In genomic region chr10:3835770-3836169, GRCh38 we compare ENCODE assay signal across 12 cellular contexts. TPM values are rescaled to one million over a fixed set of nuclear protein-coding genes. Genes with fewer than 3 reads are reported as not detected.
A peak's percentile ranks its signal among the peaks of the same experiment; 100 is the strongest.
DNase-seq lines count a peak whose midpoint lies in the region; ATAC-seq, FAIRE-seq and TF ChIP-seq lines count a peak whose summit lies in the region.
"Had no signal": no experiment of that assay in that cellular context is flagged by ENCODE, and none has a peak within 500 bp of the region (broad histone marks: within the 10 kb centered on the region; RNA-seq: fewer than 3 reads in every experiment).

No MANE protein-coding gene starts in this region.

- no peaks in the 10 kb centered on the region for H3K36me3 Mint-ChIP-seq in CD4-positive, alpha-beta memory T cell
- no peaks in the 10 kb centered on the region for H3K36me3 Mint-ChIP-seq in Calu3 (ENCODE audit: insufficient read depth, unreplicated experiment)
- no peaks in the 10 kb centered on the region for H3K36me3 Mint-ChIP-seq in HFFc6 (ENCODE audit: low read depth)

- DNase-seq in CD4-positive, alpha-beta memory T cell = no peak
- DNase-seq in right lobe of liver (no peak), Calu3 (no peak), HFFc6 (no peak), frontal cortex (ENCODE audit: low spot score in 2 of 2) (no peak)
- DNase-seq: activated CD4-positive, alpha-beta T cell treated with anti-CD3 and anti-CD28 coated beads for 4 hours; NCI-H226 had no signal

- BruUV-seq in Calu3 (replicated peaks; lab: Mats Ljungman, UMichigan) = no TSS peak

- no peak for TF ChIP-seq POLR2A in right lobe of liver (IDR thresholded peaks at IDR 0.05)

- ATAC-seq in GM21528 (IDR thresholded peaks at IDR 0.05; ENCODE audit: low FRiP score, unreplicated experiment) (peak; percentile 36), SK-N-SH treated with all-trans-retinoic acid at 6 μM for 48 hours (peak; percentile 20; the same call in 1 of the 3 replicates), right lobe of liver (peak; percentile 73 to 85 (median 78)), HG03457 (IDR thresholded peaks at IDR 0.05; ENCODE audit: unreplicated experiment) (no peak)

- H3K4me3 ChIP-seq in CD4-positive, alpha-beta memory T cell (ENCODE audit: low read length in 2 of 2) = no peak overlapping the region
- H3K4me3 ChIP-seq in right lobe of liver = no peak overlapping the region
- H3K4me3 ChIP-seq: coronary artery, lung had no signal

- CTCF ChIA-PET in CD4-positive, alpha-beta memory T cell (lab: Charles Lee; ENCODE audit: partially characterized antibody) = interaction anchor here (1.0 to 1.4 kb wide), 2 partner anchors 16 to 38 kb away, joined by 3 to 4 read pairs; no protein-coding TSS in a partner anchor
- CTCF ChIA-PET in Calu3 (lab: Charles Lee) = interaction anchor here (0.6 to 1.8 kb wide), 3 partner anchors 16 to 487 kb away, joined by 3 to 8 read pairs (median 3); no protein-coding TSS in a partner anchor

- no peak overlapping the region for H3K27ac ChIP-seq in CD4-positive, alpha-beta memory T cell (ENCODE audit: low read depth, low read length)
- H3K27ac ChIP-seq in right lobe of liver = no peak overlapping the region
- H3K27ac ChIP-seq: coronary artery had no signal

- H3K27me3 Mint-ChIP-seq in CD4-positive, alpha-beta memory T cell = no peaks in the 10 kb centered on the region
- H3K27me3 Mint-ChIP-seq in Calu3 (ENCODE audit: unreplicated experiment) (no peaks in the 10 kb centered on the region), HFFc6 (ENCODE audit: insufficient read depth) (no peaks in the 10 kb centered on the region)

- H3K4me1 Mint-ChIP-seq in CD4-positive, alpha-beta memory T cell = peaks cover 12 to 31% (median 28%) of the 10 kb centered on the region in 4 donors
- peaks cover 12% of the 10 kb centered on the region for H3K4me1 Mint-ChIP-seq in Calu3 (ENCODE audit: low read depth, unreplicated experiment)
- H3K4me1 Mint-ChIP-seq in HFFc6 (ENCODE audit: low read depth) = peaks cover 34% of the 10 kb centered on the region

- no peaks in the 10 kb centered on the region for H3K36me3 ChIP-seq in CD4-positive, alpha-beta memory T cell (ENCODE audit: insufficient read depth, low read length)
- H3K36me3 ChIP-seq in right lobe of liver = no peaks in the 10 kb centered on the region

- H3K27me3 ChIP-seq in CD4-positive, alpha-beta memory T cell (ENCODE audit: insufficient read depth, low read length) = no peaks in the 10 kb centered on the region
- H3K27me3 ChIP-seq in right lobe of liver = no peaks in the 10 kb centered on the region

- no peak for TF ChIP-seq CTCF in right lobe of liver (IDR thresholded peaks at IDR 0.05)
- no peak for TF ChIP-seq CTCF in Calu3 (IDR thresholded peaks at IDR 0.05; ENCODE audit: unreplicated experiment)
- no peak for TF ChIP-seq CTCF in HFFc6 (IDR thresholded peaks at IDR 0.05)

- H3K4me3 Mint-ChIP-seq in CD4-positive, alpha-beta memory T cell = peak overlapping the region in 7 of 8 donors; percentile 31 to 72 (median 47)
- H3K4me3 Mint-ChIP-seq in Calu3 (ENCODE audit: low read depth, unreplicated experiment) = no peak overlapping the region
- no peak overlapping the region for H3K4me3 Mint-ChIP-seq in HFFc6

- POLR2A ChIA-PET in CD4-positive, alpha-beta memory T cell (lab: Charles Lee; ENCODE audit: partially characterized antibody) = interaction anchor here (1.0 to 19.0 kb wide), 7 partner anchors 8 to 100 kb away, joined by 3 to 308 read pairs (median 6); partner anchors contain the start of gene KLF6

- WGBS in right lobe of liver (ENCODE audit: insufficient coverage, low coverage, low lambda C conversion rate, missing lambda C conversion rate) = 29% methylated on average over 6 of the region's 6 CpGs

- peaks cover 0 to 2% (median 0%) of the 10 kb centered on the region in 8 donors for H3K9me3 Mint-ChIP-seq in CD4-positive, alpha-beta memory T cell
- H3K9me3 Mint-ChIP-seq in Calu3 (ENCODE audit: low read depth, unreplicated experiment) = no peaks in the 10 kb centered on the region
- no peaks in the 10 kb centered on the region for H3K9me3 Mint-ChIP-seq in HFFc6

- H3K27ac Mint-ChIP-seq in CD4-positive, alpha-beta memory T cell = peak overlapping the region in 5 of 7 donors; percentile 30 to 73 (median 52)
- H3K27ac Mint-ChIP-seq in Calu3 (ENCODE audit: unreplicated experiment) (no peak overlapping the region), HFFc6 (no peak overlapping the region)

- FAIRE-seq in frontal cortex (lab: Jason Lieb, UNC) = no peak

- peaks cover 16% of the 10 kb centered on the region for H3K4me1 ChIP-seq in CD4-positive, alpha-beta memory T cell (ENCODE audit: insufficient read depth, low read length)
- H3K4me1 ChIP-seq in right lobe of liver = no peaks in the 10 kb centered on the region

- H3K9me3 ChIP-seq in CD4-positive, alpha-beta memory T cell (ENCODE audit: control insufficient read depth in 1 of 2, low read length in 2 of 2) = no peaks in the 10 kb centered on the region
- H3K9me3 ChIP-seq in right lobe of liver = no peaks in the 10 kb centered on the region

- intact Hi-C loops in CD4-positive, alpha-beta memory T cell (cut with micrococcal nuclease) = no loop called here
- intact Hi-C loops in right lobe of liver (cut with DNase I) = no loop called here
- intact Hi-C loops in Calu3 (cut with micrococcal nuclease; ENCODE audit: unreplicated experiment) = no loop called here

TF ChIP-seq in SK-N-SH treated with all-trans-retinoic acid at 6 μM for 48 hours, 23 proteins besides CTCF, POLR2A, EP300 and RAD21 (continues in another document):
- TF ChIP-seq TSHZ2 (CRISPR knock-in tag; IDR thresholded peaks at IDR 0.05) (no peak), ZNF70 (CRISPR knock-in tag; IDR thresholded peaks at IDR 0.05) (no peak), ZC3H10 (CRISPR knock-in tag; IDR thresholded peaks at IDR 0.05) (no peak), CSRNP3 (CRISPR knock-in tag; IDR thresholded peaks at IDR 0.05) (no peak), ESRRG (CRISPR knock-in tag; IDR thresholded peaks at IDR 0.05) (no peak), BACH2 (CRISPR knock-in tag; IDR thresholded peaks at IDR 0.05; ENCODE audit: borderline replicate concordance) (no peak), TOX (CRISPR knock-in tag; IDR thresholded peaks at IDR 0.05; ENCODE audit: borderline replicate concordance) (no peak), PATZ1 (CRISPR knock-in tag; IDR thresholded peaks at IDR 0.05; ENCODE audit: borderline replicate concordance) (no peak), ISL1 (CRISPR knock-in tag; IDR thresholded peaks at IDR 0.05) (no peak), ZFP30 (CRISPR knock-in tag; IDR thresholded peaks at IDR 0.05) (no peak), OSR1 (CRISPR knock-in tag; IDR thresholded peaks at IDR 0.05) (no peak)

RNA-seq across cellular contexts. Expression of gene KLF6, which starts 50.8 kb away (rescaled TPM):
- total RNA-seq in CD4-positive, alpha-beta memory T cell = 100 to 1,000 TPM; 291 to 311 TPM
- polyA plus RNA-seq in CD4-positive, alpha-beta memory T cell = 100 to 1,000 TPM; 814 to 865 TPM
- 10 to 100 TPM; 25.2 to 86.4 (median 75.2) TPM for total RNA-seq in right lobe of liver
- 140 and 161 TPM in 2 replicates for total RNA-seq in Calu3 (2022)
- total RNA-seq in HFFc6 (2021; fragmentation: NEBNext Ultra II Directional; extraction: Animal tissue kit (Norgen Biotek cat#: 25700)) = 100 to 1,000 TPM; 114 to 154 (median 142) TPM
- total RNA-seq in frontal cortex = 67.3 TPM

Comparison
In these comparisons a context has a peak if more than half of its experiments do, and no peak if none do; other contexts are left out.
1. H3K27ac Mint-ChIP-seq: peak in CD4-positive, alpha-beta memory T cell (5 of 7); none in Calu3 (single experiment) and HFFc6 (single experiment).
2. H3K4me3 Mint-ChIP-seq: peak in CD4-positive, alpha-beta memory T cell (7 of 8); none in Calu3 (single experiment) and HFFc6 (single experiment).